In genomic region chr15:75843618-75844610, GRCh38 we compare ENCODE assay signal across 8 cellular contexts. TPM values are rescaled to one million over a fixed set of nuclear protein-coding genes. Genes with fewer than 3 reads are reported as not detected.
DNase-seq lines count a peak whose midpoint lies in the region; ATAC-seq and TF ChIP-seq lines count a peak whose summit lies in the region.

No MANE protein-coding gene starts in this region.

- ATAC-seq in GM19023 (IDR thresholded peaks at IDR 0.05; ENCODE audit: unreplicated experiment) (peak; percentile 54), HG03280 (IDR thresholded peaks at IDR 0.05; ENCODE audit: unreplicated experiment) (peak; percentile 52)

- H3K79me2 ChIP-seq in OCI-LY7 (ENCODE audit: insufficient read depth, low read depth, low read length), result peaks cover 39% of the 10 kb centered on the region

- TF ChIP-seq POLR2A in esophagus squamous epithelium (IDR thresholded peaks at IDR 0.05), result peak in 2 of 4 donors; percentile 12 to 52

- intact Hi-C loops in OCI-LY7 (cut with micrococcal nuclease; ENCODE audit: unreplicated experiment) (loop anchor here (2.0 kb wide), 1 partner anchor 59 kb away; the partner anchor contains the start of gene FBXO22), esophagus squamous epithelium (cut with DNase I) (no loop called here)

- DNase-seq in AG04449 (ENCODE audit: low read depth, low spot score) (no peak), OCI-LY7 (ENCODE audit: low spot score) (peak; percentile 64), activated T-helper 1 cell treated with Interleukin-2 at 50 U/mL for 16 hours (ENCODE audit: low read depth) (peak; percentile 30), esophagus squamous epithelium (lab: John Stamatoyannopoulos, UW) (no peak)
- peak; percentile 21 to 71 (median 59) for DNase-seq in stimulated activated naive CD4-positive, alpha-beta T cell (lab: John Stamatoyannopoulos, UW)

- CTCF ChIA-PET in AG04449 (lab: Yijun Ruan, JAX) (interaction anchor here (0.7 to 1.8 kb wide), 3 partner anchors 10 to 77 kb away, joined by 3 to 7 read pairs (median 4); no protein-coding TSS in a partner anchor), OCI-LY7 (lab: Charles Lee; ENCODE audit: unreplicated experiment) (no interaction called here)

- POLR2A ChIA-PET in AG04449 (lab: Yijun Ruan, JAX) (interaction anchor here (0.7 to 1.7 kb wide), 3 partner anchors 18 to 296 kb away, joined by 3 read pairs; no protein-coding TSS in a partner anchor), OCI-LY7 (lab: Charles Lee) (interaction anchor here (1.1 kb wide), 1 partner anchor 17 kb away, joined by 3 read pairs; no protein-coding TSS in a partner anchor)

- H3K27ac ChIP-seq in OCI-LY7 (ENCODE audit: low read depth, low read length, poor library complexity, severe bottlenecking) (peak overlapping the region; percentile 53), esophagus squamous epithelium (peak overlapping the region; percentile 93 to 97 (median 96)), muscle layer of duodenum (ENCODE audit: low read length) (peak overlapping the region; percentile 68)

- H3K4me2 ChIP-seq in OCI-LY7 (ENCODE audit: low read length), result peak overlapping the region; percentile 94

- peaks cover 40% of the 10 kb centered on the region for H3K4me1 ChIP-seq in OCI-LY7 (ENCODE audit: insufficient read depth, low read length, poor library complexity, severe bottlenecking)
- H3K4me1 ChIP-seq in esophagus squamous epithelium, result peaks cover 13 to 65% (median 21%) of the 10 kb centered on the region in 3 donors
- H3K4me1 ChIP-seq in muscle layer of duodenum (ENCODE audit: control insufficient read depth in 1 of 2, insufficient read depth in 2 of 2, low read length in 2 of 2), result peaks cover 6 to 13% of the 10 kb centered on the region in 2 donors

- no TSS peak for BruUV-seq in OCI-LY7 (replicated peaks; lab: Mats Ljungman, UMichigan)

- H4K20me1 ChIP-seq in OCI-LY7 (ENCODE audit: insufficient read depth, low read length), result peaks cover 18% of the 10 kb centered on the region; the same call in 1 of the 2 replicates

- no peak for TF ChIP-seq CTCF in AG04449 (IDR thresholded peaks at IDR 0.05; ENCODE audit: insufficient read depth, low read length, missing control alignments)
- TF ChIP-seq CTCF in OCI-LY7 (conservative IDR thresholded peaks at IDR 0.05; ENCODE audit: low read length), result peak; percentile 29; the same call in 1 of the 2 replicates
- TF ChIP-seq CTCF in esophagus squamous epithelium (IDR thresholded peaks at IDR 0.05), result no peak

- 0% methylated on average over 12 to 17 of the region's 87 CpGs for WGBS in esophagus squamous epithelium, 2 donors

- H3K9me2 ChIP-seq in OCI-LY7 (ENCODE audit: insufficient read depth, low read length), result no peaks in the 10 kb centered on the region

- peak overlapping the region; percentile 92 for H3K4me3 ChIP-seq in AG04449 (ENCODE audit: low read depth, low read length)
- peak overlapping the region; percentile 98 for H3K4me3 ChIP-seq in OCI-LY7 (ENCODE audit: low read depth, low read length, poor library complexity, severe bottlenecking)
- peak overlapping the region; percentile 70 to 99 (median 88) for H3K4me3 ChIP-seq in esophagus squamous epithelium
- peak overlapping the region; percentile 80 to 90 for H3K4me3 ChIP-seq in muscle layer of duodenum (ENCODE audit: low read depth in 1 of 2, low read length in 2 of 2)

- H3K27me3 ChIP-seq in esophagus squamous epithelium, result no peaks in the 10 kb centered on the region
- no peaks in the 10 kb centered on the region for H3K27me3 ChIP-seq in muscle layer of duodenum (ENCODE audit: low read depth, low read length)

- peak overlapping the region; percentile 84 for H2AFZ ChIP-seq in OCI-LY7 (ENCODE audit: low read length)

- H3K9me3 ChIP-seq in OCI-LY7 (ENCODE audit: low read length) (no peaks in the 10 kb centered on the region), esophagus squamous epithelium (no peaks in the 10 kb centered on the region), muscle layer of duodenum (ENCODE audit: control insufficient read depth in 1 of 2, low read length in 2 of 2) (no peaks in the 10 kb centered on the region)

- H3K36me3 ChIP-seq in OCI-LY7 (ENCODE audit: insufficient read depth, low read length) (no peaks in the 10 kb centered on the region), esophagus squamous epithelium (no peaks in the 10 kb centered on the region), muscle layer of duodenum (ENCODE audit: control insufficient read depth in 1 of 2, insufficient read depth in 2 of 2, low read length in 2 of 2) (no peaks in the 10 kb centered on the region)

RNA-seq across cellular contexts. Expression of gene UBE2Q2, which starts 0.7 kb away (rescaled TPM):
- 8.6 and 12.0 TPM in 2 replicates for total RNA-seq in OCI-LY7 (2014; rRNA removed; shearing (Covaris generic))
- total RNA-seq in OCI-LY7 (2022) (12.0 and 14.2 TPM in 2 replicates), esophagus squamous epithelium (10 to 100 TPM in 3 of 4 donors, 1 to 10 TPM in 1; 9.1 to 40.2 (median 25.6) TPM)

RNA-seq across cellular contexts. Expression of gene FBXO22, which starts 59.8 kb away (rescaled TPM):
- total RNA-seq in OCI-LY7 (2014; rRNA removed; shearing (Covaris generic)), result 23.5 and 32.4 TPM in 2 replicates
- total RNA-seq in OCI-LY7 (2022) (33.6 and 33.7 TPM in 2 replicates), esophagus squamous epithelium (10 to 100 TPM in 3 of 4 donors, 1 to 10 TPM in 1; 5.6 to 18.9 (median 15.4) TPM)

Comparison
In these comparisons a context has a peak if more than half of its experiments do, and no peak if none do; other contexts are left out.
1. DNase-seq: peak in OCI-LY7 (single experiment), activated T-helper 1 cell treated with Interleukin-2 at 50 U/mL for 16 hours (single experiment) and stimulated activated naive CD4-positive, alpha-beta T cell (6 of 6); none in AG04449 (single experiment) and esophagus squamous epithelium (single experiment).
2. Peak in every context shown above with its lines, with median percentiles within 50 percentile points of each other: H3K4me3 ChIP-seq and H3K27ac ChIP-seq.